Comparison of ENCODE assay signal across 1 cellular context in the genomic region with DNA sequence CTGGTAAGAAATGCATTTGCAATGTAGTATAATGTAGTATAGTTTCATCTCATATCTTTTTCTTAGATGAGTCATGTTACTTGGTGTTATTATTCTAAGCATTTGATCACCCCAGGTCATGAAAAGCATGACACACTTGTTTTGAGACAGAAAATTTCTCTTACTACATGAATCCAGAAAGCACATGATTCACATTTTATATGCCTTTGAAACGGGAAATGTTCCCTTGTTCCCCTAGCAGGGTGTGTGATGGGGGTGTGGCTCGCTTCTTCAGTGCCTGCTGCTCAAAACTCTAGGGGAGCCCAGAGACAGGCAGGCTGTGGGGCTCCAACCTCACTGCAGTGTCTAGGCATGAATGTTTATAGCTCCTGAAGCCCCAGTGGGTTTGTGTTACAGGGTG.
TF ChIP-seq lines count a peak whose summit lies in the region.

No MANE protein-coding gene starts in this region.

TF ChIP-seq in GM23338, 12 proteins besides CTCF, POLR2A, EP300 and RAD21 (continued from another document):
- TF ChIP-seq ZNF462 (CRISPR knock-in tag; IDR thresholded peaks at IDR 0.05) (no peak), REST (IDR thresholded peaks at IDR 0.05; ENCODE audit: unreplicated experiment) (no peak), CREB1 (CRISPR knock-in tag; IDR thresholded peaks at IDR 0.05; ENCODE audit: low read depth) (no peak)
TF ChIP-seq in GM23338: peak in this region for 0.
